ENCODE assay signal across 1 cellular context in the genomic region with DNA sequence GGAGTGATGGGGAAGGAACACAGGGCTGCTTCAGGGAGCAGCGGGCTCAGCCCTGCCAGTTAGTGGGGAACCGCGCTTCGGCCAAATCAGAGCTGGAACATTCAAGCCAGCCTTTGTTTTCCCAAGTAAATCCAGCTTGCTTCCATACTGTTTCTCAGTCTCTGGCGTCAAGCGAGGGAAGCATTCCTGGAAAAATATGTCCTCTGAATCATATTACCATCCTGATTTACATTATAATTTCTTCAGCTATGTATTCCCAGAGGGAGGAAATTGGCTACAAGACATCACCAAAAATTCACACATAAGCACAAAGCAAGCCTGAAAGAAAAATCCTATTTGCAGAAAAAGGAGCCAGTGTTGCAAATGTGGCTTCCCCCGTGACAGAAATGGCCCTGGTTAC.
TF ChIP-seq lines count a peak whose summit lies in the region.

No MANE protein-coding gene starts in this region.

TF ChIP-seq in H1, 55 proteins besides CTCF, POLR2A, EP300 and RAD21:
- TF ChIP-seq KDM1A (IDR thresholded peaks at IDR 0.05; ENCODE audit: borderline replicate concordance, low read length) (no peak), CBX8 (IDR thresholded peaks at IDR 0.05; ENCODE audit: borderline replicate concordance, low read depth, low read length) (no peak), BACH1 (IDR thresholded peaks at IDR 0.05; ENCODE audit: low read length) (no peak), TAF1 (IDR thresholded peaks at IDR 0.05; ENCODE audit: low read depth, low read length) (no peak), RFX5 (IDR thresholded peaks at IDR 0.05; ENCODE audit: borderline replicate concordance, low read depth, low read length) (no peak), CHD2 (IDR thresholded peaks at IDR 0.05; ENCODE audit: low read length) (no peak), RNF2 (IDR thresholded peaks at IDR 0.05; ENCODE audit: borderline replicate concordance, low read depth, low read length, missing control alignments, poor library complexity, severe bottlenecking) (no peak), CHD1 (IDR thresholded peaks at IDR 0.05; ENCODE audit: low read depth, low read length) (no peak), GTF2F1 (IDR thresholded peaks at IDR 0.05; ENCODE audit: borderline replicate concordance, low read depth, low read length) (no peak), SRF (IDR thresholded peaks at IDR 0.05; ENCODE audit: low read depth, low read length) (no peak), HDAC2 (IDR thresholded peaks at IDR 0.05; ENCODE audit: borderline replicate concordance in 1 of 2, low read depth in 2 of 2, low read length in 2 of 2) (no peak), BRCA1 (IDR thresholded peaks at IDR 0.05; ENCODE audit: low read depth, low read length) (no peak), YY1 (IDR thresholded peaks at IDR 0.05; ENCODE audit: low read depth, low read length) (no peak), SP4 (IDR thresholded peaks at IDR 0.05; ENCODE audit: low read length) (no peak), NRF1 (IDR thresholded peaks at IDR 0.05; ENCODE audit: low read depth, low read length) (no peak), SP2 (IDR thresholded peaks at IDR 0.05; ENCODE audit: low read length) (no peak), PHF8 (conservative IDR thresholded peaks at IDR 0.05; ENCODE audit: low read depth, low read length) (no peak), CREB1 (IDR thresholded peaks at IDR 0.05) (no peak), TAF7 (optimal IDR thresholded peaks at IDR 0.05; ENCODE audit: borderline replicate concordance, low read depth, low read length) (no peak)
- TF ChIP-seq, protein P1, sequence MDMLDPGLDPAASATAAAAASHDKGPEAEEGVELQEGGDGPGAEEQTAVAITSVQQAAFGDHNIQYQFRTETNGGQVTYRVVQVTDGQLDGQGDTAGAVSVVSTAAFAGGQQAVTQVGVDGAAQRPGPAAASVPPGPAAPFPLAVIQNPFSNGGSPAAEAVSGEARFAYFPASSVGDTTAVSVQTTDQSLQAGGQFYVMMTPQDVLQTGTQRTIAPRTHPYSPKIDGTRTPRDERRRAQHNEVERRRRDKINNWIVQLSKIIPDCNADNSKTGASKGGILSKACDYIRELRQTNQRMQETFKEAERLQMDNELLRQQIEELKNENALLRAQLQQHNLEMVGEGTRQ (IDR thresholded peaks at IDR 0.05; ENCODE audit: low read length), result no peak
